In the genomic region with DNA sequence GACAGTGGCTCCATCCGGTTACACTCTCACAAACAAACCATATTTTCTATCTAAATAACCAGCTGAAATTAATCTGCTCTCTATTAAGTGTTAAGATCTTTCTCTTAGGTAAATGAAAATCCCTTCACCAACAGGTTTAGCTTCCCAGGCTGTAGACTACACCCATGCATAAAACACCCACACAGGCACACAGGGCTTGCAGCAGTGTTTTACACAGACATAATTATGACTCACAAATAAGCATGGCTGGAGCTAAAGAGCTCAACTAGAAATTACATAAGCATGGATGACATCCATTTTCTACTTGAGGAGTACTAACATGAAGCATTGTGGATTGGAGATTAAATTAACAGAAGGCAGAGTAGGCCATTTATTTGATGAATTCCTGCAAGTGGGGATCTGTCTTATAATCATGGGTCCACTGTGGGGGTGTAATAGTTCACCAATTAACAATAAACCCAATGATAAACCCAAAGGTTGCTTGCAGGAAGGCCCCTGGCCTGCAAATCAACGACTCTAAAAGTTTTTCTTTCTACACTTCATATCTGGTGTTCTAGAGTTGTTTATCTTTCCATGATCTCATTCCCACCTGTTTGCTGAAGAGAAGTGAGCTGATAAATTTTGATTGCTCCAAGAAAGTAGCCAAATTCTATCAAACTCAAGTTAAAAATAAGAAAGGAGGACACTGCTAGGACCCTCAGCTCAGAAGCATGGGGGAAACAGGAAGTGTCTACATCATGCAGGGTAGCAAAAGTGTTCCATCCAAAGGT, we compare ENCODE assay signal across 12 cellular contexts. TPM values are rescaled to one million over a fixed set of nuclear protein-coding genes. Genes with fewer than 3 reads are reported as not detected.
A peak's percentile ranks its signal among the peaks of the same experiment; 100 is the strongest.
DNase-seq lines count a peak whose midpoint lies in the region; ATAC-seq and TF ChIP-seq lines count a peak whose summit lies in the region.
"Had no signal": no experiment of that assay in that cellular context is flagged by ENCODE, and none has a peak within 500 bp of the region (broad histone marks: within the 10 kb centered on the region; RNA-seq: fewer than 3 reads in every experiment).

No MANE protein-coding gene starts in this region.

- no peaks in the 10 kb centered on the region for H3K36me3 ChIP-seq in CD4-positive, alpha-beta memory T cell (ENCODE audit: insufficient read depth, low read length)
- H3K36me3 ChIP-seq in HEK293 (ENCODE audit: control insufficient read depth in 2 of 2, insufficient read depth in 1 of 2, low read length in 2 of 2), result no peaks in the 10 kb centered on the region
- H3K36me3 ChIP-seq in mesenchymal stem cell (ENCODE audit: control insufficient read depth in 1 of 2, insufficient read depth in 2 of 2, low read depth in 1 of 2, low read length in 2 of 2), result no peaks in the 10 kb centered on the region
- H3K36me3 ChIP-seq: right lobe of liver had no signal

- peaks cover 45 to 67% (median 57%) of the 10 kb centered on the region in 4 donors for H3K4me1 Mint-ChIP-seq in CD4-positive, alpha-beta memory T cell
- H3K4me1 Mint-ChIP-seq in activated naive CD8-positive, alpha-beta T cell treated with anti-CD3 and anti-CD28 coated beads, Interleukin-2, amount 50 U/mL, for 24 hours, result peaks cover 54% of the 10 kb centered on the region

- no peaks in the 10 kb centered on the region for H3K27me3 Mint-ChIP-seq in CD4-positive, alpha-beta memory T cell
- H3K27me3 Mint-ChIP-seq in activated naive CD8-positive, alpha-beta T cell treated with anti-CD3 and anti-CD28 coated beads, Interleukin-2, amount 50 U/mL, for 24 hours, result no peaks in the 10 kb centered on the region

- H2AFZ ChIP-seq in mesenchymal stem cell (ENCODE audit: low read depth, low read length), result no peak overlapping the region

- H3K79me1 ChIP-seq in mesenchymal stem cell (replicated peaks; ENCODE audit: low read length, poor library complexity, severe bottlenecking), result no peaks in the 10 kb centered on the region

- WGBS in mesenchymal stem cell, result 100% methylated on average over 1 of the region's 2 CpGs

- no peak overlapping the region for H3K4me3 ChIP-seq in CD4-positive, alpha-beta memory T cell (ENCODE audit: low read length in 2 of 2)
- H3K4me3 ChIP-seq in HEK293 (ENCODE audit: low read depth, low read length) (no peak overlapping the region), mesenchymal stem cell (ENCODE audit: insufficient read depth in 1 of 2, low read depth in 1 of 2, low read length in 2 of 2) (no peak overlapping the region)
- H3K4me3 ChIP-seq: right lobe of liver had no signal

- no peak overlapping the region for H2AK5ac ChIP-seq in mesenchymal stem cell (ENCODE audit: low read length, severe bottlenecking)

- H2BK5ac ChIP-seq in mesenchymal stem cell (ENCODE audit: low read depth, low read length, poor library complexity, severe bottlenecking), result no peak overlapping the region

- no peaks in the 10 kb centered on the region for H3K36me3 Mint-ChIP-seq in CD4-positive, alpha-beta memory T cell
- no peaks in the 10 kb centered on the region for H3K36me3 Mint-ChIP-seq in activated naive CD8-positive, alpha-beta T cell treated with anti-CD3 and anti-CD28 coated beads, Interleukin-2, amount 50 U/mL, for 24 hours (ENCODE audit: low read depth)

- peak; percentile 51 for ATAC-seq in activated naive CD8-positive, alpha-beta T cell treated with anti-CD3 and anti-CD28 coated beads, Interleukin-2, amount 50 U/mL, for 24 hours
- ATAC-seq in GM21423 (IDR thresholded peaks at IDR 0.05; ENCODE audit: unreplicated experiment) (no peak), GM21717 (IDR thresholded peaks at IDR 0.05; ENCODE audit: unreplicated experiment) (no peak)

- TF ChIP-seq CTCF in HEK293 (tag by site-specific recombination; IDR thresholded peaks at IDR 0.05), result no peak

- no peaks in the 10 kb centered on the region for H3K27me3 ChIP-seq in CD4-positive, alpha-beta memory T cell (ENCODE audit: insufficient read depth, low read length)
- H3K27me3 ChIP-seq in mesenchymal stem cell (ENCODE audit: control insufficient read depth in 1 of 2, insufficient read depth in 1 of 2, low read length in 2 of 2), result no peaks in the 10 kb centered on the region
- H3K27me3 ChIP-seq: right lobe of liver had no signal

- no peak overlapping the region for H2BK15ac ChIP-seq in mesenchymal stem cell (ENCODE audit: low read depth, poor library complexity, severe bottlenecking)

- H2BK12ac ChIP-seq in mesenchymal stem cell (ENCODE audit: low read length in 2 of 2), result no peak overlapping the region

- peak overlapping the region; percentile 86 to 97 (median 92) for H3K27ac Mint-ChIP-seq in CD4-positive, alpha-beta memory T cell
- H3K27ac Mint-ChIP-seq in activated naive CD8-positive, alpha-beta T cell treated with anti-CD3 and anti-CD28 coated beads, Interleukin-2, amount 50 U/mL, for 24 hours, result peak overlapping the region; percentile 13

- H3K14ac ChIP-seq in mesenchymal stem cell (ENCODE audit: low read length in 2 of 2), result no peak overlapping the region

- no peaks in the 10 kb centered on the region for H3K9me3 ChIP-seq in CD4-positive, alpha-beta memory T cell (ENCODE audit: control insufficient read depth in 1 of 2, low read length in 2 of 2)
- H3K9me3 ChIP-seq in HEK293 (ENCODE audit: control insufficient read depth, insufficient read depth, low read depth, low read length), result no peaks in the 10 kb centered on the region
- H3K9me3 ChIP-seq in mesenchymal stem cell (ENCODE audit: control insufficient read depth, low read length), result no peaks in the 10 kb centered on the region
- H3K9me3 ChIP-seq: right lobe of liver had no signal

- intact Hi-C loops in CD4-positive, alpha-beta memory T cell (cut with micrococcal nuclease), result no loop called here

- no peak overlapping the region for H3K4me2 ChIP-seq in mesenchymal stem cell (ENCODE audit: low read length, poor library complexity, severe bottlenecking)

- no peak overlapping the region for H3K9ac ChIP-seq in mesenchymal stem cell (ENCODE audit: low read length)

- H4K91ac ChIP-seq in mesenchymal stem cell (ENCODE audit: low read length), result no peak overlapping the region

- POLR2A ChIA-PET in CD4-positive, alpha-beta memory T cell (lab: Charles Lee; ENCODE audit: partially characterized antibody), result interaction anchor here (0.8 to 11.8 kb wide), 14 partner anchors 8 to 54 kb away, joined by 3 to 363 read pairs (median 11); a partner anchor contains a TSS
- POLR2A ChIA-PET in HEK293 (lab: Yijun Ruan, JAX), result interaction anchor here (0.6 kb wide), 1 partner anchor 38 kb away, joined by 3 read pairs; no protein-coding TSS in a partner anchor

- H3K4ac ChIP-seq in mesenchymal stem cell (ENCODE audit: low read depth in 1 of 2, low read length in 2 of 2), result no peak overlapping the region

- peaks cover 61% of the 10 kb centered on the region for H3K4me1 ChIP-seq in CD4-positive, alpha-beta memory T cell (ENCODE audit: insufficient read depth, low read length)
- no peaks in the 10 kb centered on the region for H3K4me1 ChIP-seq in HEK293 (ENCODE audit: control insufficient read depth, insufficient read depth, low read length)
- no peaks in the 10 kb centered on the region for H3K4me1 ChIP-seq in mesenchymal stem cell (ENCODE audit: control insufficient read depth, insufficient read depth, low read depth, low read length)
- H3K4me1 ChIP-seq: right lobe of liver had no signal

- CTCF ChIA-PET in CD4-positive, alpha-beta memory T cell (lab: Charles Lee; ENCODE audit: partially characterized antibody), result interaction anchor here (0.6 to 6.6 kb wide), 11 partner anchors 10 to 160 kb away, joined by 3 to 48 read pairs (median 4); no protein-coding TSS in a partner anchor
- CTCF ChIA-PET in HEK293 (lab: Yijun Ruan, JAX), result no interaction called here

- peak in 1 of 5 donors; percentile 37 for DNase-seq in CD4-positive, alpha-beta memory T cell
- no peak for DNase-seq in activated naive CD8-positive, alpha-beta T cell treated with anti-CD3 and anti-CD28 coated beads, Interleukin-2, amount 50 U/mL, for 24 hours
- DNase-seq in mesenchymal stem cell, result peak; percentile 32
- no peak for DNase-seq in NK-92 (lab: John Stamatoyannopoulos, UW; ENCODE audit: unreplicated experiment)
- no peak for DNase-seq in 8988T
- DNase-seq: effector CD8-positive, alpha-beta T cell; NCI-H446; right lobe of liver had no signal

- H4K8ac ChIP-seq in mesenchymal stem cell (ENCODE audit: low read length), result no peak overlapping the region

- H3K9me3 Mint-ChIP-seq in CD4-positive, alpha-beta memory T cell, result peaks cover 0 to 2% (median 0%) of the 10 kb centered on the region in 8 donors
- H3K9me3 Mint-ChIP-seq in activated naive CD8-positive, alpha-beta T cell treated with anti-CD3 and anti-CD28 coated beads, Interleukin-2, amount 50 U/mL, for 24 hours, result no peaks in the 10 kb centered on the region

- H3K18ac ChIP-seq in mesenchymal stem cell (ENCODE audit: low read depth in 1 of 2, low read length in 2 of 2), result no peak overlapping the region

- H3K23ac ChIP-seq in mesenchymal stem cell (ENCODE audit: low read length in 2 of 2), result no peak overlapping the region

- H2BK120ac ChIP-seq in mesenchymal stem cell (ENCODE audit: low read depth, low read length), result no peak overlapping the region

- peak overlapping the region; percentile 42 for H3K27ac ChIP-seq in CD4-positive, alpha-beta memory T cell (ENCODE audit: low read depth, low read length)
- H3K27ac ChIP-seq in HEK293 (ENCODE audit: extremely low read depth, low read depth, low read length) (no peak overlapping the region), mesenchymal stem cell (ENCODE audit: low read length, poor library complexity, severe bottlenecking) (no peak overlapping the region)
- H3K27ac ChIP-seq: right lobe of liver, VCaP had no signal

- peak overlapping the region in 7 of 8 donors; percentile 36 to 91 (median 74) for H3K4me3 Mint-ChIP-seq in CD4-positive, alpha-beta memory T cell
- no peak overlapping the region for H3K4me3 Mint-ChIP-seq in activated naive CD8-positive, alpha-beta T cell treated with anti-CD3 and anti-CD28 coated beads, Interleukin-2, amount 50 U/mL, for 24 hours

TF ChIP-seq in HEK293, 187 proteins besides CTCF, POLR2A, EP300 and RAD21 (continues in another document):
- peak; percentile 74 for TF ChIP-seq ZFHX2 (tag by site-specific recombination; conservative IDR thresholded peaks at IDR 0.05)
- TF ChIP-seq, protein P1, sequence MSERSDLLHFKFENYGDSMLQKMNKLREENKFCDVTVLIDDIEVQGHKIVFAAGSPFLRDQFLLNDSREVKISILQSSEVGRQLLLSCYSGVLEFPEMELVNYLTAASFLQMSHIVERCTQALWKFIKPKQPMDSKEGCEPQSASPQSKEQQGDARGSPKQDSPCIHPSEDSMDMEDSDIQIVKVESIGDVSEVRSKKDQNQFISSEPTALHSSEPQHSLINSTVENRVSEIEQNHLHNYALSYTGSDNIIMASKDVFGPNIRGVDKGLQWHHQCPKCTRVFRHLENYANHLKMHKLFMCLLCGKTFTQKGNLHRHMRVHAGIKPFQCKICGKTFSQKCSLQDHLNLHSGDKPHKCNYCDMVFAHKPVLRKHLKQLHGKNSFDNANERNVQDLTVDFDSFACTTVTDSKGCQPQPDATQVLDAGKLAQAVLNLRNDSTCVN (tag by site-specific recombination; optimal IDR thresholded peaks at IDR 0.05), result no peak

RNA-seq across cellular contexts. Expression of a gene that starts 33.8 kb away (rescaled TPM):
- 10 to 100 TPM; 25.2 to 25.5 TPM for total RNA-seq in CD4-positive, alpha-beta memory T cell
- 1 to 10 TPM; 1.3 to 5.3 TPM for polyA plus RNA-seq in CD4-positive, alpha-beta memory T cell
- 17.5 TPM for polyA plus RNA-seq in mesenchymal stem cell (2013, experiment 1 of 2)
- 17.7 TPM for polyA plus RNA-seq in mesenchymal stem cell (2013, experiment 2 of 2)
